ENCODE assay signal across 12 cellular contexts in the genomic region with DNA sequence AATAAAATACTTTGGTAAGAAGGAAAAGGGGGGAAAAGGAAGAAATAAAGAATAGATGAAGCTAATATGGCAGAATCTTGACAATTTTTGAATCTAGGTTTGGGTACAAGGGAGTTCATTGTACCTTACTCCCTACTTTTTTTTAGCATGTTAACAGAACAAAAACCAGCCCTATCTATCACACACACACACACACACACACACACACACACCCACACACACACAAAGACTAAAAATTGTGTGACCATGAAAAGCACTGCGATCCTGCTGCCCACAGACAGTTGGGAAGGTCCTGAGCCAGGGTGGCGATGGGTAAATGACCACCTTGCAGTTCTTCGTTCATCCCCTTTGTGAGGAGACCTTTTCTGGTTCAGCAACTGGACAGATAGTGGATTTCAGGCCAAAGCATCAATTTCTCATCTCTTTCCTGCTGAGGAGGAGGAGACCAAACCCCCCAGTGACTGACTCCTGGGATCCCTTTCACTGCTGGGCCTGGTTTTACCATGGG.
DNase-seq lines count a peak whose midpoint lies in the region; ATAC-seq and TF ChIP-seq lines count a peak whose summit lies in the region.
"Had no signal": no experiment of that assay in that cellular context is flagged by ENCODE, and none has a peak within 500 bp of the region (broad histone marks: within the 10 kb centered on the region; RNA-seq: fewer than 3 reads in every experiment).

No MANE protein-coding gene starts in this region.

- no peaks in the 10 kb centered on the region for H3K27me3 Mint-ChIP-seq in dendritic cell treated with granulocyte-macrophage colony-stimulating factor and Interleukin-4, amounts not matched to agents 40 ng/mL and 50 ng/mL, for 4 days
- H3K27me3 Mint-ChIP-seq in naive B cell, result no peaks in the 10 kb centered on the region

- H3K27me3 ChIP-seq in left ventricle myocardium inferior (ENCODE audit: low read depth) (no peaks in the 10 kb centered on the region), vagina (no peaks in the 10 kb centered on the region)

- peak overlapping the region; percentile 75 for H3K27ac ChIP-seq in left ventricle myocardium inferior (replicated peaks)
- H3K27ac ChIP-seq in vagina, result peak overlapping the region; percentile 56
- H3K27ac ChIP-seq: prostate gland had no signal

- intact Hi-C loops in left ventricle myocardium inferior (cut with micrococcal nuclease), result no loop called here
- intact Hi-C loops in Right ventricle myocardium inferior (cut with DNase I), result loop anchor here (1.0 kb wide), 1 partner anchor 92 kb away; the partner anchor contains the start of gene SIPA1L3
- intact Hi-C loops in dendritic cell treated with granulocyte-macrophage colony-stimulating factor and Interleukin-4, amounts not matched to agents 40 ng/mL and 50 ng/mL, for 4 days (cut with micrococcal nuclease), result no loop called here
- intact Hi-C loops in vagina (cut with DNase I), result no loop called here

- no peaks in the 10 kb centered on the region for H3K9me3 Mint-ChIP-seq in dendritic cell treated with granulocyte-macrophage colony-stimulating factor and Interleukin-4, amounts not matched to agents 40 ng/mL and 50 ng/mL, for 4 days
- no peaks in the 10 kb centered on the region for H3K9me3 Mint-ChIP-seq in naive B cell

- peak overlapping the region; percentile 15 for H3K4me3 ChIP-seq in left ventricle myocardium inferior
- no peak overlapping the region for H3K4me3 ChIP-seq in vagina
- H3K4me3 ChIP-seq: prostate gland had no signal

- no peaks in the 10 kb centered on the region for H3K9me3 ChIP-seq in left ventricle myocardium inferior (replicated peaks)
- H3K9me3 ChIP-seq in vagina, result no peaks in the 10 kb centered on the region
- H3K9me3 ChIP-seq: prostate gland had no signal

- no peak for TF ChIP-seq CTCF in left ventricle myocardium inferior (IDR thresholded peaks at IDR 0.05; ENCODE audit: borderline replicate concordance)
- no peak for TF ChIP-seq CTCF in vagina (IDR thresholded peaks at IDR 0.05)

- H3K36me3 Mint-ChIP-seq in dendritic cell treated with granulocyte-macrophage colony-stimulating factor and Interleukin-4, amounts not matched to agents 40 ng/mL and 50 ng/mL, for 4 days (ENCODE audit: low read depth), result peaks cover 16% of the 10 kb centered on the region
- H3K36me3 Mint-ChIP-seq in naive B cell, result peaks cover 13 to 16% of the 10 kb centered on the region in 2 donors

- no peak overlapping the region for H3K4me3 Mint-ChIP-seq in dendritic cell treated with granulocyte-macrophage colony-stimulating factor and Interleukin-4, amounts not matched to agents 40 ng/mL and 50 ng/mL, for 4 days
- peak overlapping the region in 4 of 8 donors; percentile 19 to 82 (median 40) for H3K4me3 Mint-ChIP-seq in naive B cell

- H3K36me3 ChIP-seq in left ventricle myocardium inferior (no peaks in the 10 kb centered on the region), vagina (no peaks in the 10 kb centered on the region)
- H3K36me3 ChIP-seq: prostate gland had no signal

- TF ChIP-seq POLR2A in vagina (IDR thresholded peaks at IDR 0.05), result no peak

- no peak for DNase-seq in left ventricle myocardium inferior
- DNase-seq in Right ventricle myocardium inferior (ENCODE audit: missing footprints), result no peak
- DNase-seq in naive B cell, result no peak
- DNase-seq in vagina (ENCODE audit: extremely low spot score in 2 of 2), result no peak
- no peak for DNase-seq in activated CD4-positive, alpha-beta T cell treated with anti-CD3 and anti-CD28 coated beads for 48 hours
- DNase-seq in SIG-M5 (lab: John Stamatoyannopoulos, UW), result no peak
- DNase-seq: activated naive CD4-positive, alpha-beta T cell treated with Interleukin-2 at 50 U/mL for 16 hours; COR-L47; NCI-H2171 treated with DMSO at 0.1 percent for 48 hours had no signal

- peaks cover 18% of the 10 kb centered on the region for H3K4me1 Mint-ChIP-seq in dendritic cell treated with granulocyte-macrophage colony-stimulating factor and Interleukin-4, amounts not matched to agents 40 ng/mL and 50 ng/mL, for 4 days (ENCODE audit: low read depth)
- peaks cover 27 to 72% (median 42%) of the 10 kb centered on the region in 3 donors for H3K4me1 Mint-ChIP-seq in naive B cell

- ATAC-seq in Right ventricle myocardium inferior (no peak), naive B cell (ENCODE audit: low read depth in 2 of 2) (no peak), GM19324 (IDR thresholded peaks at IDR 0.05; ENCODE audit: low FRiP score, unreplicated experiment) (no peak)

- peak overlapping the region; percentile 27 for H3K27ac Mint-ChIP-seq in dendritic cell treated with granulocyte-macrophage colony-stimulating factor and Interleukin-4, amounts not matched to agents 40 ng/mL and 50 ng/mL, for 4 days
- H3K27ac Mint-ChIP-seq in naive B cell, result peak overlapping the region; percentile 81 to 93 (median 83)

- peaks cover 40% of the 10 kb centered on the region for H3K4me1 ChIP-seq in left ventricle myocardium inferior
- peaks cover 37% of the 10 kb centered on the region for H3K4me1 ChIP-seq in vagina
